ENCODE assay signal across 27 cellular contexts in the genomic region with DNA sequence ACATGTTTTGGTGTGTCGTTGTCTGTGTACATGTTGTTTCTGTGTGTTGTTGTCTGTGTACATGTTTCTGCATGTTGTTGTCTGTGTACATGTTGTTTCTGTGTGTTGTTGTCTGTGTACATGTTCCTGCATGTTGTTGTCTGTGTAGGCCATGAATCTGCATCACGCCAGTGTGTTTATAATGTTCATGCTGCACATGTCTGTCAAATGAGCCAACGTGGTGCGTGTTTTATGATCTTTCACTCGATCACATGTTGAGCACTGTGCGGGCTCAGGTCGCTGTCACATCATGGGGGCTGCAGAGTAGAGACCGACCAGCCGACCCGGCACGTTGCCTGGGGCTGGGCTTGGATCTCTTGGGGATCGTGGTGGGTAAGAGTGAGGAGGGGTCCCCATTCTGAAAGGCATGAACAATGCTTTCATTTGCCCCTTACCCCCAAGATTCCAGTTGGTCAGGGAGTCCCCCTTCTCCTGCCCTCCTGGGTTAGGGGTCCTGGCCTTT. TPM values are rescaled to one million over a fixed set of nuclear protein-coding genes. Genes with fewer than 3 reads are reported as not detected.
"Had no signal": no experiment of that assay in that cellular context is flagged by ENCODE, and none has a peak within 500 bp of the region (broad histone marks: within the 10 kb centered on the region; RNA-seq: fewer than 3 reads in every experiment).

No MANE protein-coding gene starts in this region.

- H3K27me3 Mint-ChIP-seq: activated naive CD8-positive, alpha-beta T cell; activated T-cell treated with anti-CD3 and anti-CD28 coated beads, Interleukin-2, amount 50 U/mL, for 24 hours; dendritic cell treated with granulocyte-macrophage colony-stimulating factor and Interleukin-4, amounts not matched to agents 40 ng/mL and 50 ng/mL, for 4 days; naive thymus-derived CD8-positive, alpha-beta T cell had no signal

- H3K27ac ChIP-seq: foreskin keratinocyte, ovary, prostate gland, suprapubic skin had no signal

- ATAC-seq: left lung; naive thymus-derived CD8-positive, alpha-beta T cell had no signal

- DNase-seq: activated CD4-positive, alpha-beta T cell treated with anti-CD3 and anti-CD28 coated beads for 1 hour; activated CD4-positive, alpha-beta T cell treated with anti-CD3 and anti-CD28 coated beads, Interleukin-2, amount 50 U/mL, for 4 hours; activated CD8-positive, alpha-beta memory T cell treated with anti-CD3 and anti-CD28 coated beads for 24 hours; activated CD8-positive, alpha-beta memory T cell treated with anti-CD3 and anti-CD28 coated beads, Interleukin-2, amount 50 U/mL, for 4 hours; activated naive CD4-positive, alpha-beta T cell; activated T-cell treated with anti-CD3 and anti-CD28 coated beads, Interleukin-2, amount 50 U/mL, for 24 hours; amygdala; effector CD4-positive, alpha-beta T cell; foreskin keratinocyte; immature natural killer cell; mammary epithelial cell; naive thymus-derived CD8-positive, alpha-beta T cell; ovary; stimulated activated CD4-positive, alpha-beta T cell treated with anti-CD3 and anti-CD28 coated beads, Interleukin-12 subunit alpha, Interleukin-12 subunit beta, amount 100 ng/mL, for 4 hours; stimulated activated CD4-positive, alpha-beta T cell treated with anti-CD3 and anti-CD28 coated beads, Interleukin-4, amount 100 ng/mL, for 4 hours; stomach had no signal

- H3K27ac Mint-ChIP-seq: activated naive CD8-positive, alpha-beta T cell; activated T-cell treated with anti-CD3 and anti-CD28 coated beads, Interleukin-2, amount 50 U/mL, for 24 hours; activated T-helper 2 cell treated with anti-CD3 and anti-CD28 coated beads, Interferon-gamma antibody, Interleukin-2, Interleukin-4, amounts not matched to agents 10 μg/mL and 5 μg/mL and 100 μg/mL, durations not matched to agents 14 hours and 24 hours and 36 hours; dendritic cell treated with granulocyte-macrophage colony-stimulating factor and Interleukin-4, amounts not matched to agents 40 ng/mL and 50 ng/mL, for 4 days; mesothelial cell of epicardium had no signal

- H3K36me3 Mint-ChIP-seq: activated naive CD8-positive, alpha-beta T cell; immature natural killer cell; mesothelial cell of epicardium; naive thymus-derived CD8-positive, alpha-beta T cell had no signal

- H3K4me3 Mint-ChIP-seq: activated naive CD8-positive, alpha-beta T cell; activated T-cell treated with anti-CD3 and anti-CD28 coated beads, Interleukin-2, amount 50 U/mL, for 24 hours; dendritic cell treated with granulocyte-macrophage colony-stimulating factor and Interleukin-4, amounts not matched to agents 40 ng/mL and 50 ng/mL, for 4 days; immature natural killer cell; mesothelial cell of epicardium; naive thymus-derived CD8-positive, alpha-beta T cell had no signal

- H3K4me1 ChIP-seq: foreskin keratinocyte, prostate gland had no signal

- H3K9me3 Mint-ChIP-seq: activated T-cell treated with anti-CD3 and anti-CD28 coated beads, Interleukin-2, amount 50 U/mL, for 24 hours; immature natural killer cell; naive thymus-derived CD8-positive, alpha-beta T cell had no signal

- H3K27me3 ChIP-seq: left lung, neutrophil, ovary, right atrium auricular region had no signal

- H3K4me3 ChIP-seq: left lung, ovary, prostate gland, right atrium auricular region, stomach, suprapubic skin, tibial nerve had no signal

- H3K36me3 ChIP-seq: left lung, neutrophil, ovary, prostate gland, right atrium auricular region, stomach, suprapubic skin, tibial nerve had no signal

- H3K9me3 ChIP-seq: left lung, neutrophil, ovary, prostate gland, right atrium auricular region, stomach, suprapubic skin had no signal

RNA-seq across cellular contexts. Expression of a gene that starts 26.5 kb away (rescaled TPM):
- total RNA-seq: skeletal muscle tissue had no signal
